Comparison of ENCODE assay signal across 22 cellular contexts in genomic region chr6:109947001-109947400, GRCh38. TPM values are rescaled to one million over a fixed set of nuclear protein-coding genes. Genes with fewer than 3 reads are reported as not detected.
A peak's percentile ranks its signal among the peaks of the same experiment; 100 is the strongest.
DNase-seq lines count a peak whose midpoint lies in the region; ATAC-seq, FAIRE-seq and TF ChIP-seq lines count a peak whose summit lies in the region.
"Had no signal": no experiment of that assay in that cellular context is flagged by ENCODE, and none has a peak within 500 bp of the region (broad histone marks: within the 10 kb centered on the region; RNA-seq: fewer than 3 reads in every experiment).

No MANE protein-coding gene starts in this region.

- no peak for TF ChIP-seq POLR2A in H1 (IDR thresholded peaks at IDR 0.05; ENCODE audit: control extremely low read depth in 1 of 2, low read depth in 2 of 2, low read length in 2 of 2)

- ATAC-seq in Right ventricle myocardium inferior (no peak), left ventricle myocardium superior (no peak), GM19463 (IDR thresholded peaks at IDR 0.05; ENCODE audit: unreplicated experiment) (no peak)
- ATAC-seq in activated CD4-positive, CD25-positive, alpha-beta regulatory T cell treated with anti-CD3 and anti-CD28 coated beads, Interleukin-2, amount 50 U/mL, for 24 hours: no peak
- ATAC-seq: GM12878, GM23338 had no signal

- H3K27me3 ChIP-seq in H1 (replicated peaks in 1 of 4; ENCODE audit: control insufficient read depth in 3 of 4, extremely low read depth in 1 of 4, insufficient read depth in 3 of 4, low read length in 3 of 4) (no peaks in the 10 kb centered on the region), endodermal cell (ENCODE audit: control insufficient read depth, insufficient read depth, low read length, poor library complexity, severe bottlenecking) (peaks cover 14% of the 10 kb centered on the region)
- H3K27me3 ChIP-seq: BLaER1 had no signal

- H2BK20ac ChIP-seq in H1 (ENCODE audit: low read length): peak overlapping the region; percentile 29

- no peaks in the 10 kb centered on the region for H4K20me1 ChIP-seq in H1 (replicated peaks in 1 of 2; ENCODE audit: control insufficient read depth in 1 of 2, insufficient read depth in 2 of 2, low read length in 2 of 2)
- H4K20me1 ChIP-seq: BLaER1 had no signal

- no peaks in the 10 kb centered on the region for H3K36me3 Mint-ChIP-seq in endodermal cell (ENCODE audit: low read depth)
- H3K36me3 Mint-ChIP-seq: CD14-positive monocyte; CD4-positive, alpha-beta memory T cell had no signal

- H3K4me3 ChIP-seq in H1 (ENCODE audit: extremely low read depth in 1 of 4, insufficient read depth in 2 of 4, low read depth in 3 of 4, low read length in 4 of 4) (no peak overlapping the region), endodermal cell (ENCODE audit: low read length) (no peak overlapping the region)
- H3K4me3 ChIP-seq: BLaER1, GM12878, GM23338 had no signal

- 95% methylated on average over 5 of the region's 5 CpGs; no CpG with 5 or more reads in 1 of the 2 experiments for WGBS in H1 (ENCODE audit: extremely low coverage in 1 of 2, insufficient coverage in 1 of 2, insufficient read length in 1 of 2, insufficient replicate concordance in 2 of 2, low coverage in 1 of 2, low lambda C conversion rate in 2 of 2, missing lambda C conversion rate in 1 of 2), 2 experiments
- WGBS in endodermal cell (ENCODE audit: insufficient coverage in 1 of 2, insufficient read length in 1 of 2), 2 experiments: 85 to 96% methylated on average over 3 to 5 of the region's 5 CpGs

- H3K23ac ChIP-seq in H1 (ENCODE audit: insufficient read length): no peak overlapping the region

- CTCF ChIA-PET in H1 (lab: Charles Lee; ENCODE audit: partially characterized antibody): interaction anchor here (1.0 to 1.9 kb wide), 4 partner anchors 10 to 93 kb away, joined by 3 to 5 read pairs (median 4); no protein-coding TSS in a partner anchor

- H2BK120ac ChIP-seq in H1 (replicated peaks; ENCODE audit: low read depth, low read length): no peak overlapping the region

- H4K8ac ChIP-seq in H1 (ENCODE audit: extremely low read depth, insufficient read depth, low read length): no peak overlapping the region

- no peak overlapping the region for H3K14ac ChIP-seq in H1 (ENCODE audit: insufficient read length)

- H3K79me1 ChIP-seq in H1 (ENCODE audit: low read depth, low read length): no peaks in the 10 kb centered on the region

- no peak overlapping the region for H2BK15ac ChIP-seq in H1 (ENCODE audit: low read length)

- no peak overlapping the region for H3K4me2 ChIP-seq in H1 (ENCODE audit: insufficient read depth in 1 of 2, low read depth in 2 of 2, low read length in 2 of 2)
- H3K4me2 ChIP-seq: BLaER1, GM23338 had no signal

- peaks cover 2 to 6% of the 10 kb centered on the region in 2 experiments; a peak in 1 of 4 replicates for H3K9me3 ChIP-seq in H1 (ENCODE audit: insufficient read depth in 2 of 2, low read depth in 1 of 2, low read length in 1 of 2)
- H3K9me3 ChIP-seq in endodermal cell (ENCODE audit: control insufficient read depth, low read length): peaks cover 5% of the 10 kb centered on the region

- POLR2A ChIA-PET in H1 (lab: Charles Lee; ENCODE audit: partially characterized antibody): no interaction called here

- no peak overlapping the region for H4K5ac ChIP-seq in H1 (ENCODE audit: insufficient read length, low read depth, low read length)

- H3K18ac ChIP-seq in H1 (ENCODE audit: extremely low read depth, low read length): peak overlapping the region; percentile 21; the same call in 1 of the 2 replicates

- H3K79me2 ChIP-seq in H1 (ENCODE audit: control insufficient read depth in 1 of 2, insufficient read depth in 2 of 2, low read length in 2 of 2): no peaks in the 10 kb centered on the region

- H3K27ac Mint-ChIP-seq in endodermal cell: no peak overlapping the region
- H3K27ac Mint-ChIP-seq: CD14-positive monocyte; CD4-positive, alpha-beta memory T cell; GM23338 had no signal

- peak overlapping the region; percentile 61; the same call in 1 of the 2 replicates for H2BK12ac ChIP-seq in H1 (ENCODE audit: low read depth, low read length)

- no peak for TF ChIP-seq RAD21 in H1 (IDR thresholded peaks at IDR 0.05 in 1 of 2, conservative IDR thresholded peaks at IDR 0.05 in 1 of 2; ENCODE audit: low read depth in 2 of 2, low read length in 2 of 2)

- peaks cover 14% of the 10 kb centered on the region for H3K27me3 Mint-ChIP-seq in endodermal cell (ENCODE audit: insufficient read depth)

- H3K4me1 ChIP-seq in H1 (replicated peaks in 1 of 4; ENCODE audit: control insufficient read depth in 3 of 4, insufficient read depth in 4 of 4, low read length in 3 of 4): peaks cover 4 to 26% (median 17%) of the 10 kb centered on the region in 4 experiments; a peak in 6 of 7 replicates
- peaks cover 11% of the 10 kb centered on the region for H3K4me1 ChIP-seq in endodermal cell (ENCODE audit: control insufficient read depth, insufficient read depth, low read length)
- H3K4me1 ChIP-seq: BLaER1 had no signal

- H3K4ac ChIP-seq in H1 (replicated peaks; ENCODE audit: insufficient read length, low read depth, low read length): no peak overlapping the region

- H3K36me3 ChIP-seq in H1 (ENCODE audit: control insufficient read depth in 2 of 4, insufficient read depth in 4 of 4, low read length in 3 of 4) (no peaks in the 10 kb centered on the region), endodermal cell (ENCODE audit: control insufficient read depth, insufficient read depth, low read length) (no peaks in the 10 kb centered on the region)
- H3K36me3 ChIP-seq: BLaER1 had no signal

- DNase-seq in Right ventricle myocardium inferior (ENCODE audit: missing footprints) (peak; percentile 43), left ventricle myocardium superior (no peak), H1 (ENCODE audit: low read depth in 1 of 2, low spot score in 2 of 2) (no peak), islet precursor cell (peak; percentile 57), NCI-H1930 (lab: John Stamatoyannopoulos, UW) (no peak), endodermal cell (no peak)
- DNase-seq: 8988T; CD4-positive, alpha-beta memory T cell; DMS153; DND-41; EL; H7; KG1 had no signal

- H2AK5ac ChIP-seq in H1 (ENCODE audit: low read depth, low read length): no peak overlapping the region

- no peak overlapping the region for H3K27ac ChIP-seq in H1 (ENCODE audit: low read depth, low read length)
- no peak overlapping the region for H3K27ac ChIP-seq in endodermal cell (ENCODE audit: low read depth, low read length)
- H3K27ac ChIP-seq: BLaER1 had no signal

- intact Hi-C loops in Right ventricle myocardium inferior (cut with DNase I): no loop called here
- intact Hi-C loops in left ventricle myocardium superior (cut with micrococcal nuclease): no loop called here

- H3K56ac ChIP-seq in H1 (replicated peaks; ENCODE audit: insufficient read length, low read depth, low read length): no peak overlapping the region

- H3K9me3 Mint-ChIP-seq in endodermal cell: peaks cover 15% of the 10 kb centered on the region

- no peak overlapping the region for H2AFZ ChIP-seq in H1 (ENCODE audit: low read length)
- H2AFZ ChIP-seq: GM23338 had no signal

- no peak overlapping the region for H3K4me3 Mint-ChIP-seq in endodermal cell
- H3K4me3 Mint-ChIP-seq: CD14-positive monocyte; CD4-positive, alpha-beta memory T cell; GM23338 had no signal

- no peak for FAIRE-seq in H1 (lab: Jason Lieb, UNC)
- FAIRE-seq: GM12878 had no signal

- H3K4me1 Mint-ChIP-seq in endodermal cell: peaks cover 52% of the 10 kb centered on the region
- H3K4me1 Mint-ChIP-seq: CD14-positive monocyte; CD4-positive, alpha-beta memory T cell had no signal

- H3K9ac ChIP-seq in H1 (replicated peaks in 1 of 4; ENCODE audit: extremely low read depth in 1 of 4, low read depth in 3 of 4, low read length in 3 of 4) (no peak overlapping the region), endodermal cell (ENCODE audit: extremely low read depth, low read length, poor library complexity, severe bottlenecking) (no peak overlapping the region)
- H3K9ac ChIP-seq: BLaER1 had no signal

- no peak for TF ChIP-seq EP300 in H1 (IDR thresholded peaks at IDR 0.05; ENCODE audit: borderline replicate concordance in 1 of 2, low read depth in 2 of 2, low read length in 2 of 2)

- no peak overlapping the region; the same call in 1 of the 2 replicates for H2BK5ac ChIP-seq in H1 (ENCODE audit: low read depth, low read length)

- peak overlapping the region; percentile 58 for H4K91ac ChIP-seq in H1 (replicated peaks; ENCODE audit: insufficient read length, low read length)

- TF ChIP-seq CTCF in H1 (IDR thresholded peaks at IDR 0.05; ENCODE audit: control extremely low read depth in 1 of 3, insufficient read depth in 1 of 3, low read depth in 1 of 3, low read length in 3 of 3) (no peak), endodermal cell (conservative IDR thresholded peaks at IDR 0.05) (no peak)

- no peaks in the 10 kb centered on the region for H3K23me2 ChIP-seq in H1 (ENCODE audit: low read depth, low read length)

TF ChIP-seq in H1, 55 proteins besides CTCF, POLR2A, EP300 and RAD21 (continues in another document):
- TF ChIP-seq RFX5 (IDR thresholded peaks at IDR 0.05; ENCODE audit: borderline replicate concordance, low read depth, low read length) (no peak), KDM5A (IDR thresholded peaks at IDR 0.05; ENCODE audit: low read length) (no peak), CHD2 (IDR thresholded peaks at IDR 0.05; ENCODE audit: low read length) (no peak), CEBPB (IDR thresholded peaks at IDR 0.05; ENCODE audit: low read depth, low read length) (no peak), POU5F1 (IDR thresholded peaks at IDR 0.05; ENCODE audit: low read depth, low read length) (no peak), JUND (IDR thresholded peaks at IDR 0.05; ENCODE audit: low read length) (no peak), CTBP2 (IDR thresholded peaks at IDR 0.05; ENCODE audit: borderline replicate concordance, insufficient read depth, insufficient read length, low read length) (no peak), POLR2AphosphoS5 (IDR thresholded peaks at IDR 0.05; ENCODE audit: low read depth, low read length) (no peak)

RNA-seq across cellular contexts. Expression of gene GPR6, which starts 31.1 kb away (rescaled TPM):
- not detected for total RNA-seq in Right ventricle myocardium inferior
- total RNA-seq in left ventricle myocardium superior: not detected
- 0.27 and 0.37 TPM in 2 replicates for total RNA-seq in H1 (2021; fragmentation: NEBNext Ultra II Directional; extraction: Animal tissue kit (Norgen Biotek cat#: 25700))
- polyA plus RNA-seq in H1 (2011; rRNA removed): 0.18 and 0.31 TPM in 2 replicates
- 0.10 TPM for polyA plus RNA-seq in H1 (2011; cell fraction: cytosol; rRNA removed)
- 0.33 TPM for polyA plus RNA-seq in H1 (2011; cell fraction: nucleus; rRNA removed)
- polyA plus RNA-seq in H1 (2012, experiment 1 of 2): 0.08 to 0.20 TPM (median 0.18 TPM) in 4 replicates
- polyA plus RNA-seq in H1 (2012, experiment 2 of 2): 0.17 TPM
- 0.41 TPM for polyA plus RNA-seq in H1 (2013, experiment 1 of 2)
- 0.37 TPM for polyA plus RNA-seq in H1 (2013, experiment 2 of 2)
- 0.16 TPM in 1 of 2 replicates, not detected in the other for polyA minus RNA-seq in H1 (2011; rRNA and poly(A)+ RNA removed)
- polyA minus RNA-seq in H1 (2011; cell fraction: cytosol; rRNA and poly(A)+ RNA removed): not detected
- polyA minus RNA-seq in H1 (2011; cell fraction: nucleus; rRNA and poly(A)+ RNA removed): 0.30 TPM
- under 1 TPM in 1 of 2 donors, not detected in 1; 0.24 TPM for total RNA-seq in endodermal cell
- polyA plus RNA-seq in endodermal cell (2013, experiment 1 of 2): not detected
- polyA plus RNA-seq in endodermal cell (2013, experiment 2 of 2): not detected
- total RNA-seq: A673; CD4-positive, alpha-beta memory T cell; G401; GM12878 had no signal
- polyA plus RNA-seq: AG04450; CD14-positive monocyte; CD4-positive, alpha-beta memory T cell; GM12878; GM23338 had no signal

Comparison
In these comparisons a context has a peak if more than half of its experiments do, and no peak if none do; other contexts are left out.
1. DNase-seq: peak in Right ventricle myocardium inferior (single experiment) and islet precursor cell (single experiment); none in left ventricle myocardium superior (single experiment), H1 (0 of 2), NCI-H1930 (0 of 2) and endodermal cell (single experiment).